2 cellular contexts compared by ENCODE assay signal in genomic region chr3:26589678-26590077, GRCh38.
TF ChIP-seq lines count a peak whose summit lies in the region.

No MANE protein-coding gene starts in this region.

TF ChIP-seq in HepG2, 621 proteins besides CTCF, POLR2A, EP300 and RAD21:
- TF ChIP-seq MAFK (conservative IDR thresholded peaks at IDR 0.05 in 1 of 2, IDR thresholded peaks at IDR 0.05 in 1 of 2; ENCODE audit: low read length in 2 of 2) (peak; percentile 73 to 88; a peak in 3 of 4 replicates), KDM2A (CRISPR knock-in tag; IDR thresholded peaks at IDR 0.05; ENCODE audit: borderline replicate concordance, low read depth) (no peak), KMT2A (CRISPR knock-in tag; IDR thresholded peaks at IDR 0.05) (no peak), ZNF318 (CRISPR knock-in tag; IDR thresholded peaks at IDR 0.05) (no peak), ZNF546 (CRISPR knock-in tag; conservative IDR thresholded peaks at IDR 0.05) (no peak), MAFF (IDR thresholded peaks at IDR 0.05; ENCODE audit: low read depth, low read length) (peak; percentile 71), HNRNPL (IDR thresholded peaks at IDR 0.05; ENCODE audit: low read depth, low read length) (no peak), CREB3 (CRISPR knock-in tag; IDR thresholded peaks at IDR 0.05) (no peak), ATF7-NPFF (CRISPR knock-in tag; IDR thresholded peaks at IDR 0.05; ENCODE audit: low read depth) (no peak), ZBTB49 (CRISPR knock-in tag; IDR thresholded peaks at IDR 0.05; ENCODE audit: borderline replicate concordance) (no peak)

TF ChIP-seq in K562, 482 proteins besides CTCF, POLR2A, EP300 and RAD21:
- TF ChIP-seq MAFG (tag; conservative IDR thresholded peaks at IDR 0.05) (peak; percentile 28; the same call in 1 of the 2 replicates), C11orf30 (IDR thresholded peaks at IDR 0.05; ENCODE audit: low read depth) (peak; percentile 27; the same call in 1 of the 2 replicates), ZNF24 (IDR thresholded peaks at IDR 0.05) (no peak), E2F1 (CRISPR knock-in tag; IDR thresholded peaks at IDR 0.05) (no peak), PTRF (tag; IDR thresholded peaks at IDR 0.05) (no peak), ARHGAP35 (IDR thresholded peaks at IDR 0.05; ENCODE audit: partially characterized antibody) (no peak), MAFF (IDR thresholded peaks at IDR 0.05; ENCODE audit: low read length) (peak; percentile 53), ZBTB9 (CRISPR knock-in tag; IDR thresholded peaks at IDR 0.05) (no peak), ZHX1 (conservative IDR thresholded peaks at IDR 0.05; ENCODE audit: low read length) (no peak), HINFP (tag; conservative IDR thresholded peaks at IDR 0.05; ENCODE audit: low read depth) (no peak), ZNF316 (IDR thresholded peaks at IDR 0.05) (peak; percentile 60; the same call in 1 of the 2 replicates), MAFK (IDR thresholded peaks at IDR 0.05; ENCODE audit: low read length) (peak; percentile 35; the same call in 1 of the 2 replicates)
